ENCODE assay signal across 14 cellular contexts in genomic region chr20:46270977-46271744, GRCh38. TPM values are rescaled to one million over a fixed set of nuclear protein-coding genes. Genes with fewer than 3 reads are reported as not detected.
DNase-seq lines count a peak whose midpoint lies in the region; ATAC-seq lines count a peak whose summit lies in the region.
"Had no signal": no experiment of that assay in that cellular context is flagged by ENCODE, and none has a peak within 500 bp of the region (broad histone marks: within the 10 kb centered on the region; RNA-seq: fewer than 3 reads in every experiment).

No MANE protein-coding gene starts in this region.

- ATAC-seq in HG03521 (IDR thresholded peaks at IDR 0.05; ENCODE audit: unreplicated experiment), result no peak
- ATAC-seq: Panc1, Right ventricle myocardium inferior had no signal

- DNase-seq in NCI-H2081 (lab: John Stamatoyannopoulos, UW), result peak; percentile 51 to 78
- DNase-seq in NCI-H2081 treated with DMSO at 0.1 percent for 48 hours (lab: John Stamatoyannopoulos, UW), result no peak
- DNase-seq in NCI-H146 (lab: John Stamatoyannopoulos, UW), result peak; percentile 81
- DNase-seq in NCI-H345 (lab: John Stamatoyannopoulos, UW), result peak; percentile 89
- DNase-seq in superior temporal gyrus (ENCODE audit: extremely low spot score), result peak; percentile 39
- no peak for DNase-seq in ureter (ENCODE audit: low spot score)
- DNase-seq in occipital lobe (lab: John Stamatoyannopoulos, UW), result no peak
- DNase-seq: CD8-positive, alpha-beta memory T cell; MG63 had no signal

RNA-seq across cellular contexts. Expression of gene CDH22, which starts 37.1 kb away (rescaled TPM):
- total RNA-seq in ureter (0.23 TPM), occipital lobe (0.31 TPM)
- total RNA-seq: CD8-positive, alpha-beta memory T cell; H4; HT-29 had no signal

Comparison
In these comparisons a context has a peak if more than half of its experiments do, and no peak if none do; other contexts are left out.
1. DNase-seq: peak in NCI-H2081 (2 of 2), NCI-H146 (single experiment), NCI-H345 (single experiment) and superior temporal gyrus (single experiment); none in NCI-H2081 treated with DMSO at 0.1 percent for 48 hours (single experiment), ureter (single experiment) and occipital lobe (single experiment).